21 cellular contexts compared by ENCODE assay signal in genomic region chr9:23747088-23747748, GRCh38.
"Had no signal": no experiment of that assay in that cellular context is flagged by ENCODE, and none has a peak within 500 bp of the region (broad histone marks: within the 10 kb centered on the region; RNA-seq: fewer than 3 reads in every experiment).

No MANE protein-coding gene starts in this region.

- H3K4me3 Mint-ChIP-seq: activated naive CD8-positive, alpha-beta T cell; activated T-helper 1 cell treated with anti-CD3 and anti-CD28 coated beads, Interleukin-12 subunit alpha, Interleukin-12 subunit beta, Interleukin-2, Interleukin-4 antibody, amounts not matched to agents 30 ng/mL and 10 ng/mL and 1 ng/mL, durations not matched to agents 14 hours and 24 hours and 36 hours; naive B cell; neural progenitor cell; stimulated activated naive CD8-positive, alpha-beta T cell treated with anti-CD3 and anti-CD28 coated beads, Interleukin-15, amount 100 ng/mL, for 72 hours had no signal

- H3K4me2 ChIP-seq: neural progenitor cell had no signal

- FAIRE-seq: endothelial cell of umbilical vein, islet of Langerhans had no signal

- H3K27me3 Mint-ChIP-seq: activated naive CD8-positive, alpha-beta T cell; naive B cell; stimulated activated naive CD8-positive, alpha-beta T cell treated with anti-CD3 and anti-CD28 coated beads, Interleukin-15, amount 100 ng/mL, for 72 hours had no signal

- H3K27ac Mint-ChIP-seq: activated naive CD8-positive, alpha-beta T cell; activated T-helper 1 cell treated with anti-CD3 and anti-CD28 coated beads, Interleukin-12 subunit alpha, Interleukin-12 subunit beta, Interleukin-2, Interleukin-4 antibody, amounts not matched to agents 30 ng/mL and 10 ng/mL and 1 ng/mL, durations not matched to agents 14 hours and 24 hours and 36 hours; naive B cell; neural progenitor cell had no signal

- H3K36me3 Mint-ChIP-seq: activated naive CD8-positive, alpha-beta T cell; naive B cell had no signal

- H2AFZ ChIP-seq: neural progenitor cell had no signal

- H3K9me3 ChIP-seq: prostate gland, right atrium auricular region had no signal

- H3K9ac ChIP-seq: neural progenitor cell had no signal

- H3K4me3 ChIP-seq: cardiac muscle cell, neural progenitor cell, prostate gland, right atrium auricular region, skin epidermis had no signal

- H3K27me3 ChIP-seq: cardiac muscle cell, neural progenitor cell, right atrium auricular region had no signal

- H3K36me3 ChIP-seq: cardiac muscle cell, neural progenitor cell, prostate gland, right atrium auricular region had no signal

- ATAC-seq: stimulated activated naive CD8-positive, alpha-beta T cell treated with anti-CD3 and anti-CD28 coated beads, Interleukin-15, amount 100 ng/mL, for 72 hours had no signal

- H3K4me1 ChIP-seq: neural progenitor cell, prostate gland, right atrium auricular region had no signal

- H3K4me1 Mint-ChIP-seq: naive B cell; neural progenitor cell; stimulated activated naive CD8-positive, alpha-beta T cell treated with anti-CD3 and anti-CD28 coated beads, Interleukin-15, amount 100 ng/mL, for 72 hours had no signal

- H3K27ac ChIP-seq: cardiac muscle cell, neural progenitor cell, prostate gland, right atrium auricular region, skin epidermis, VCaP had no signal

- DNase-seq: activated CD4-positive, alpha-beta T cell treated with anti-CD3 and anti-CD28 coated beads, Interleukin-2, amount 50 U/mL, for 48 hours; activated CD4-positive, CD25-positive, alpha-beta regulatory T cell treated with anti-CD3 and anti-CD28 coated beads, Interleukin-2, amount 50 U/mL, for 72 hours; activated T-cell treated with anti-CD3 and anti-CD28 coated beads for 4 hours; dermis blood vessel endothelial cell; effector memory CD4-positive, alpha-beta T cell; foreskin fibroblast; hippocampal formation; naive B cell; stimulated activated naive CD8-positive, alpha-beta T cell treated with anti-CD3 and anti-CD28 coated beads, Interleukin-15, amount 100 ng/mL, for 72 hours; T1000; trophoblast cell had no signal
